In the genomic region with DNA sequence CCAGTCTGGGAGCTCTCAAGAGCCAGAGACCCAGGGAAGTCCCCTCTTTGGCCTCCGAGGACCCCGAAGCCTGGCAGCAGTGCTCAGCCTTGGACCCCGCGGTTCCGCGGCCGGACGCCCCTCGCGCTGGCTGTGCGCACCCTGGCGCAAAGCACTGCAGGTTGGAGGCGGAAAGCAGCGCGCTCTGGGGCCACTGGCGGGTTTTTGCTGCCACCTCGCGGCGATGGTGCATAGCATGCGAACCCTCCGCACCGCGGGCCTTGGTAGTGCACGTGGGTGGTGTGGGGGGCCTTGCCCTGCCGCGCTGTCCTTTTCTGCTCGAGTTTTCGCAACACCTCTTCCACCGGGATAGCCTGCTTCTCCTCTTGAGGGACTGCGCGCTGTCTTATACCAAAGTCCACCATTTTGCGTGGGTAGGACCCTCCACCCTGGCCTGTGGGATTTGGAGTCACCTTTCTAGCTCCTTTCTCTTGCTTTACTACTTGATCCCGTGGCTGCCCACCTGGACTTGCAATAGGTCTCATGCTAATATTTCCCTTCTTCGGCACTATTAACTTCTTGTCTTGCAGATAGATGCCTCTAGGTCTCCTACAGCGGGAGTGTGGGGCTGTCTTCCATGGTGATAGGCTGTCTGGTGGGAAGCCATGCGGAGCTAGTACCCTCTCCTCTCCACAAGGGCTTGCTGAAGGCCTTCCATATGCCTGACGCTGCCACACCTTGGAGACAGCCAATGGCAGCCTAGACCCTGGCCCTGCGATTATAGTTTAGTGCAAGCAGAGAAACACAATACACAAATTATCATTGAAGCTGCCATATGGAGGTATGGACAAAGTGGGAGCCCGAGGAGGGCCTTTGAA, we compare ENCODE assay signal across 8 cellular contexts. TPM values are rescaled to one million over a fixed set of nuclear protein-coding genes. Genes with fewer than 3 reads are reported as not detected.
DNase-seq lines count a peak whose midpoint lies in the region; ATAC-seq and TF ChIP-seq lines count a peak whose summit lies in the region.

No MANE protein-coding gene starts in this region.

- no peak overlapping the region for H3K27ac ChIP-seq in dorsolateral prefrontal cortex
- H3K27ac ChIP-seq in lung (ENCODE audit: low read depth in 1 of 2, low read length in 1 of 2), result no peak overlapping the region

- intact Hi-C loops in dorsolateral prefrontal cortex (cut with DNase I), result loop anchor here (5.0 to 10.0 kb wide), 8 partner anchors 474 to 1081 kb away; no protein-coding TSS in a partner anchor

- peaks cover 0 to 19% of the 10 kb centered on the region in 2 donors for H3K4me1 ChIP-seq in lung (ENCODE audit: control insufficient read depth in 2 of 2, insufficient read depth in 2 of 2, low read length in 2 of 2)

- H3K27me3 ChIP-seq in dorsolateral prefrontal cortex (peaks cover 0 to 85% (median 54%) of the 10 kb centered on the region in 45 donors), lung (ENCODE audit: control insufficient read depth, insufficient read depth) (peaks cover 22% of the 10 kb centered on the region)

- TF ChIP-seq CTCF in GM12872 (IDR thresholded peaks at IDR 0.05; ENCODE audit: insufficient read depth, low read depth, low read length) (peak; percentile 91), dorsolateral prefrontal cortex (IDR thresholded peaks at IDR 0.05 in 54 of 56, conservative IDR thresholded peaks at IDR 0.05 in 2 of 56; ENCODE audit: low read depth in 1 of 56, partially characterized antibody in 56 of 56) (peak in 55 of 56 donors; percentile 68 to 98 (median 92)), lung (IDR thresholded peaks at IDR 0.05; ENCODE audit: control extremely low read depth, extremely low read depth) (peak; percentile 87)

- 10 to 12% methylated on average over 38 to 39 of the region's 39 CpGs for WGBS in lung, 2 donors

- peak overlapping the region; percentile 18 to 74 (median 49) for H3K4me3 ChIP-seq in dorsolateral prefrontal cortex
- H3K4me3 ChIP-seq in lung, result no peak overlapping the region

- DNase-seq in NCI-H526 treated with DMSO at 0.1 percent for 48 hours (lab: John Stamatoyannopoulos, UW), result peak; percentile 14
- peak; percentile 83 to 88 for DNase-seq in activated CD4-positive, alpha-beta T cell treated with anti-CD3 and anti-CD28 coated beads, Interleukin-2, amount 50 U/mL, for 48 hours
- DNase-seq in dorsolateral prefrontal cortex, result peak; percentile 57 to 87 (median 71)
- DNase-seq in lung (ENCODE audit: low spot score), result peak; percentile 70
- DNase-seq in stimulated activated CD8-positive, alpha-beta memory T cell treated with anti-CD3 and anti-CD28 coated beads, Interleukin-12 subunit alpha, Interleukin-12 subunit beta, amount 100 ng/mL, for 24 hours (ENCODE audit: extremely low read depth), result peak; percentile 66

- no peaks in the 10 kb centered on the region for H3K36me3 ChIP-seq in lung (ENCODE audit: control insufficient read depth in 2 of 2, insufficient read depth in 2 of 2, low read length in 2 of 2)

- ATAC-seq in HG03135 (IDR thresholded peaks at IDR 0.05; ENCODE audit: unreplicated experiment) (peak; percentile 48), lung (ENCODE audit: insufficient read depth, low FRiP score) (peak; percentile 76), GM18873 (IDR thresholded peaks at IDR 0.05; ENCODE audit: low FRiP score, unreplicated experiment) (no peak)

- no peaks in the 10 kb centered on the region for H3K9me3 ChIP-seq in lung (ENCODE audit: control insufficient read depth in 2 of 2, insufficient read depth in 1 of 2, low read length in 1 of 2)

RNA-seq across cellular contexts. Expression of a gene that starts 14.3 kb away (rescaled TPM):
- total RNA-seq in dorsolateral prefrontal cortex, result 1 to 10 TPM in 6 of 120 experiments, under 1 TPM in 75, not detected in 39; 0.11 to 1.5 (median 0.41) TPM
- under 1 TPM in 1 of 2 donors, not detected in 1; 0.06 TPM for total RNA-seq in lung
- under 1 TPM in 1 of 2 donors, not detected in 1; 0.02 TPM for polyA plus RNA-seq in lung

RNA-seq across cellular contexts. Expression of a gene that starts 53.4 kb away (rescaled TPM):
- total RNA-seq in dorsolateral prefrontal cortex (1 to 10 TPM in 7 of 120 experiments, under 1 TPM in 44, not detected in 69; 0.17 to 2.8 (median 0.40) TPM), lung (under 1 TPM; 0.34 to 0.46 TPM)
- under 1 TPM; 0.42 to 0.83 TPM for polyA plus RNA-seq in lung

Comparison
In these comparisons a context has a peak if more than half of its experiments do, and no peak if none do; other contexts are left out.
1. DNase-seq: peak in every context shown above with its lines; median percentile 86 in activated CD4-positive, alpha-beta T cell treated with anti-CD3 and anti-CD28 coated beads, Interleukin-2, amount 50 U/mL, for 48 hours; 71 in dorsolateral prefrontal cortex; 70 in lung; 66 in stimulated activated CD8-positive, alpha-beta memory T cell treated with anti-CD3 and anti-CD28 coated beads, Interleukin-12 subunit alpha, Interleukin-12 subunit beta, amount 100 ng/mL, for 24 hours; 14 in NCI-H526 treated with DMSO at 0.1 percent for 48 hours.